17 cellular contexts compared by ENCODE assay signal in genomic region chr4:1508161-1509160, GRCh38.
DNase-seq lines count a peak whose midpoint lies in the region; ATAC-seq lines count a peak whose summit lies in the region.
"Had no signal": no experiment of that assay in that cellular context is flagged by ENCODE, and none has a peak within 500 bp of the region (broad histone marks: within the 10 kb centered on the region; RNA-seq: fewer than 3 reads in every experiment).

No MANE protein-coding gene starts in this region.

- H2BK12ac ChIP-seq in neuronal stem cell (ENCODE audit: low read length) = peak overlapping the region; percentile 84

- no peak overlapping the region for H2AFZ ChIP-seq in neuronal stem cell (ENCODE audit: low read length)
- H2AFZ ChIP-seq: PC-9 had no signal

- H3K9ac ChIP-seq in neuronal stem cell (ENCODE audit: low read depth, low read length, poor library complexity) = no peak overlapping the region
- H3K9ac ChIP-seq: KMS-11 had no signal

- CTCF ChIA-PET in CD4-positive, alpha-beta memory T cell (lab: Charles Lee; ENCODE audit: partially characterized antibody) = interaction anchor here (1.0 kb wide), 1 partner anchor 41 kb away, joined by 3 read pairs; no protein-coding TSS in a partner anchor

- H3K9me3 ChIP-seq in SJCRH30 (replicated peaks) (no peaks in the 10 kb centered on the region), neuronal stem cell (replicated peaks in 1 of 2; ENCODE audit: control insufficient read depth in 2 of 2, insufficient read depth in 1 of 2, low read depth in 1 of 2, low read length in 2 of 2) (no peaks in the 10 kb centered on the region)
- no peaks in the 10 kb centered on the region for H3K9me3 ChIP-seq in CD4-positive, alpha-beta memory T cell (ENCODE audit: control insufficient read depth in 1 of 2, low read length in 2 of 2)
- H3K9me3 ChIP-seq: Caco-2 had no signal

- H3K4me1 Mint-ChIP-seq in activated naive CD8-positive, alpha-beta T cell treated with anti-CD3 and anti-CD28 coated beads, Interleukin-2, amount 10 ng/mL, durations not matched to agents 7 days and 5 days = no peaks in the 10 kb centered on the region
- no peaks in the 10 kb centered on the region for H3K4me1 Mint-ChIP-seq in activated naive CD8-positive, alpha-beta T cell treated with anti-CD3 and anti-CD28 coated beads for 36 hours
- H3K4me1 Mint-ChIP-seq in CD4-positive, alpha-beta memory T cell = no peaks in the 10 kb centered on the region

- intact Hi-C loops in CD4-positive, alpha-beta memory T cell (cut with micrococcal nuclease) = no loop called here

- H3K36me3 ChIP-seq in SJCRH30 (no peaks in the 10 kb centered on the region), neuronal stem cell (replicated peaks in 1 of 2; ENCODE audit: control insufficient read depth in 2 of 2, insufficient read depth in 2 of 2, low read length in 2 of 2) (no peaks in the 10 kb centered on the region)
- H3K36me3 ChIP-seq in CD4-positive, alpha-beta memory T cell (ENCODE audit: insufficient read depth, low read length) = no peaks in the 10 kb centered on the region

- no peak overlapping the region for H3K4ac ChIP-seq in neuronal stem cell (ENCODE audit: low read length)

- H3K27me3 Mint-ChIP-seq in activated naive CD8-positive, alpha-beta T cell treated with anti-CD3 and anti-CD28 coated beads, Interleukin-2, amount 10 ng/mL, durations not matched to agents 7 days and 5 days = peaks cover 5% of the 10 kb centered on the region
- peaks cover 13% of the 10 kb centered on the region for H3K27me3 Mint-ChIP-seq in activated naive CD8-positive, alpha-beta T cell treated with anti-CD3 and anti-CD28 coated beads for 36 hours
- peaks cover 2 to 10% of the 10 kb centered on the region in 2 donors for H3K27me3 Mint-ChIP-seq in CD4-positive, alpha-beta memory T cell

- H3K27me3 ChIP-seq in SJCRH30 (no peaks in the 10 kb centered on the region), neuronal stem cell (ENCODE audit: control insufficient read depth in 3 of 3, insufficient read depth in 3 of 3, low read depth in 1 of 3, low read length in 3 of 3) (peaks cover 0 to 33% (median 0%) of the 10 kb centered on the region in 3 experiments)
- H3K27me3 ChIP-seq in CD4-positive, alpha-beta memory T cell (ENCODE audit: insufficient read depth, low read length) = peaks cover 2% of the 10 kb centered on the region

- POLR2A ChIA-PET in activated naive CD8-positive, alpha-beta T cell treated with anti-CD3 and anti-CD28 coated beads, Interleukin-2, amount 10 ng/mL, durations not matched to agents 7 days and 5 days (lab: Charles Lee) = no interaction called here
- POLR2A ChIA-PET in CD4-positive, alpha-beta memory T cell (lab: Charles Lee; ENCODE audit: partially characterized antibody) = no interaction called here

- H4K8ac ChIP-seq in neuronal stem cell (ENCODE audit: low read depth, low read length) = no peak overlapping the region

- peak overlapping the region; percentile 53 for H2AK5ac ChIP-seq in neuronal stem cell (ENCODE audit: low read depth, low read length)

- ATAC-seq in activated naive CD8-positive, alpha-beta T cell treated with anti-CD3 and anti-CD28 coated beads, Interleukin-2, amount 10 ng/mL, durations not matched to agents 7 days and 5 days (ENCODE audit: low read depth) = no peak
- ATAC-seq in GM19452 (IDR thresholded peaks at IDR 0.05; ENCODE audit: unreplicated experiment) = no peak

- no peak overlapping the region for H2BK120ac ChIP-seq in neuronal stem cell (ENCODE audit: low read depth, low read length)

- H4K91ac ChIP-seq in neuronal stem cell (ENCODE audit: low read depth, low read length, poor library complexity) = no peak overlapping the region

- H3K4me1 ChIP-seq in SJCRH30 (peaks cover 26% of the 10 kb centered on the region), neuronal stem cell (ENCODE audit: control insufficient read depth in 2 of 2, insufficient read depth in 1 of 2, low read depth in 1 of 2, low read length in 2 of 2) (peaks cover 3 to 11% of the 10 kb centered on the region in 2 donors)
- peaks cover 2% of the 10 kb centered on the region for H3K4me1 ChIP-seq in CD4-positive, alpha-beta memory T cell (ENCODE audit: insufficient read depth, low read length)
- H3K4me1 ChIP-seq: Caco-2 had no signal

- H3K4me2 ChIP-seq in neuronal stem cell (ENCODE audit: insufficient read depth, low read length, poor library complexity, severe bottlenecking) = no peak overlapping the region
- H3K4me2 ChIP-seq: KMS-11, PC-9 had no signal

- H3K14ac ChIP-seq in neuronal stem cell (ENCODE audit: low read length) = peak overlapping the region; percentile 38

- peak overlapping the region; percentile 71 for H3K18ac ChIP-seq in neuronal stem cell (ENCODE audit: low read length)

- no peak overlapping the region for H3K4me3 ChIP-seq in SJCRH30
- no peak overlapping the region for H3K4me3 ChIP-seq in neuronal stem cell (ENCODE audit: low read length in 2 of 2)
- no peak overlapping the region for H3K4me3 ChIP-seq in CD4-positive, alpha-beta memory T cell (ENCODE audit: low read length in 2 of 2)
- H3K4me3 ChIP-seq: PC-9 had no signal

- H3K79me1 ChIP-seq in neuronal stem cell (ENCODE audit: low read depth, low read length) = no peaks in the 10 kb centered on the region

- peak; percentile 19 for DNase-seq in activated naive CD8-positive, alpha-beta T cell treated with anti-CD3 and anti-CD28 coated beads, Interleukin-2, amount 10 ng/mL, durations not matched to agents 7 days and 5 days
- no peak for DNase-seq in activated naive CD8-positive, alpha-beta T cell treated with anti-CD3 and anti-CD28 coated beads for 36 hours
- DNase-seq in SJCRH30 = peak; percentile 96 to 97
- peak; percentile 68 for DNase-seq in ecto neural progenitor cell (ENCODE audit: low spot score)
- DNase-seq in neuronal stem cell (ENCODE audit: low spot score) = no peak
- no peak for DNase-seq in CD4-positive, alpha-beta memory T cell
- no peak for DNase-seq in amniotic stem cell (lab: John Stamatoyannopoulos, UW)
- DNase-seq: ACHN, AML-193, EL, NCI-H1048, NCI-H510A treated with DMSO at 0.1 percent for 48 hours, NCI-H82, PC-9 had no signal

- WGBS in neuronal stem cell (ENCODE audit: extremely low coverage in 2 of 2, insufficient read length in 2 of 2, insufficient replicate concordance in 1 of 2), 2 donors = no CpG with 5 or more reads among the region's 26 CpGs

- H3K36me3 Mint-ChIP-seq in activated naive CD8-positive, alpha-beta T cell treated with anti-CD3 and anti-CD28 coated beads, Interleukin-2, amount 10 ng/mL, durations not matched to agents 7 days and 5 days = no peaks in the 10 kb centered on the region
- no peaks in the 10 kb centered on the region for H3K36me3 Mint-ChIP-seq in activated naive CD8-positive, alpha-beta T cell treated with anti-CD3 and anti-CD28 coated beads for 36 hours
- H3K36me3 Mint-ChIP-seq in CD4-positive, alpha-beta memory T cell = no peaks in the 10 kb centered on the region

- peak overlapping the region; percentile 31 for H3K23ac ChIP-seq in neuronal stem cell (ENCODE audit: low read depth, low read length, poor library complexity)

- H3K27ac ChIP-seq in SJCRH30 = peak overlapping the region; percentile 81
- H3K27ac ChIP-seq in neuronal stem cell (replicated peaks; ENCODE audit: low read length) = no peak overlapping the region
- no peak overlapping the region for H3K27ac ChIP-seq in CD4-positive, alpha-beta memory T cell (ENCODE audit: low read depth, low read length)
- H3K27ac ChIP-seq: KMS-11, PC-9 had no signal

- H2BK15ac ChIP-seq in neuronal stem cell (ENCODE audit: low read length) = peak overlapping the region; percentile 75

- H3K27ac Mint-ChIP-seq in activated naive CD8-positive, alpha-beta T cell treated with anti-CD3 and anti-CD28 coated beads, Interleukin-2, amount 10 ng/mL, durations not matched to agents 7 days and 5 days = no peak overlapping the region
- H3K27ac Mint-ChIP-seq in activated naive CD8-positive, alpha-beta T cell treated with anti-CD3 and anti-CD28 coated beads for 36 hours = no peak overlapping the region
- no peak overlapping the region for H3K27ac Mint-ChIP-seq in CD4-positive, alpha-beta memory T cell

- no peak overlapping the region for H2BK5ac ChIP-seq in neuronal stem cell (ENCODE audit: low read length)

- no peak overlapping the region for H3K4me3 Mint-ChIP-seq in activated naive CD8-positive, alpha-beta T cell treated with anti-CD3 and anti-CD28 coated beads, Interleukin-2, amount 10 ng/mL, durations not matched to agents 7 days and 5 days
- no peak overlapping the region for H3K4me3 Mint-ChIP-seq in activated naive CD8-positive, alpha-beta T cell treated with anti-CD3 and anti-CD28 coated beads for 36 hours
- H3K4me3 Mint-ChIP-seq in CD4-positive, alpha-beta memory T cell = no peak overlapping the region

- H3K9me3 Mint-ChIP-seq in activated naive CD8-positive, alpha-beta T cell treated with anti-CD3 and anti-CD28 coated beads, Interleukin-2, amount 10 ng/mL, durations not matched to agents 7 days and 5 days = no peaks in the 10 kb centered on the region
- H3K9me3 Mint-ChIP-seq in activated naive CD8-positive, alpha-beta T cell treated with anti-CD3 and anti-CD28 coated beads for 36 hours = no peaks in the 10 kb centered on the region
- H3K9me3 Mint-ChIP-seq in CD4-positive, alpha-beta memory T cell = no peaks in the 10 kb centered on the region

Comparison
In these comparisons a context has a peak if more than half of its experiments do, and no peak if none do; other contexts are left out.
1. DNase-seq: peak in activated naive CD8-positive, alpha-beta T cell treated with anti-CD3 and anti-CD28 coated beads, Interleukin-2, amount 10 ng/mL, durations not matched to agents 7 days and 5 days (single experiment), SJCRH30 (2 of 2) and ecto neural progenitor cell (single experiment); none in activated naive CD8-positive, alpha-beta T cell treated with anti-CD3 and anti-CD28 coated beads for 36 hours (single experiment), neuronal stem cell (single experiment), CD4-positive, alpha-beta memory T cell (0 of 5) and amniotic stem cell (single experiment).